In the genomic region with DNA sequence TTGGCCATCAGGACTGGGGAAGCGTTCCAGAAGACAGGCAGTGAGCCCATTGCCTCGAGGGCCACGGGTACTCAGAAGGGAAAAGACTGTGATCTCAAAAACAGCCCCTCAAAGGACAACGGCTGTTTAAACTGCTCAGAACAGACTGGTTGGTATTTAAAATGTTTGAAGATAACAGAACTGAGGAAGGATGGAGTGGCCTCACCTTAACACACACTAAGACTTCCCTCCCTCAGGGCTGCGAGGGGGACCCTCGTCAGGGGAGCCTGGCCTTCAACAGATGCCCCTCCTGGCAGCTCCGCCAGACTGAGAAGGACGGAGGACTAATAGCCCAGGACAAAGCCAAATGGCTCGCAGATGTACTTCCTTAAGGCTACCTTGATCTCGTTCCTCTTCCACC, we compare ENCODE assay signal across 13 cellular contexts. TPM values are rescaled to one million over a fixed set of nuclear protein-coding genes. Genes with fewer than 3 reads are reported as not detected.
A peak's percentile ranks its signal among the peaks of the same experiment; 100 is the strongest.
DNase-seq lines count a peak whose midpoint lies in the region; ATAC-seq and TF ChIP-seq lines count a peak whose summit lies in the region.
"Had no signal": no experiment of that assay in that cellular context is flagged by ENCODE, and none has a peak within 500 bp of the region (broad histone marks: within the 10 kb centered on the region; RNA-seq: fewer than 3 reads in every experiment).

No MANE protein-coding gene starts in this region.

- ATAC-seq in psoas muscle (no peak), lower lobe of right lung (no peak)
- ATAC-seq: pancreas had no signal

- no peak for DNase-seq in CD4-positive, alpha-beta memory T cell
- DNase-seq in esophagus squamous epithelium (lab: John Stamatoyannopoulos, UW) (no peak), psoas muscle (no peak), lower lobe of right lung (no peak), NAMALWA (ENCODE audit: low spot score) (no peak), amniotic stem cell (lab: John Stamatoyannopoulos, UW) (no peak), amygdala (lab: John Stamatoyannopoulos, UW) (no peak)
- DNase-seq: hippocampal formation, NCI-H2081, NCI-H524 treated with DMSO at 0.1 percent for 48 hours, pancreas, SHP77 treated with DMSO at 0.1 percent for 48 hours had no signal

- no peak overlapping the region for H2AFZ ChIP-seq in OCI-LY1 (ENCODE audit: low read length)

- H3K4me3 Mint-ChIP-seq in CD4-positive, alpha-beta memory T cell: peak overlapping the region; percentile 9 to 97 (median 91)

- no peaks in the 10 kb centered on the region for H4K20me1 ChIP-seq in OCI-LY1 (ENCODE audit: insufficient read depth, low read length)

- H3K9me3 Mint-ChIP-seq in CD4-positive, alpha-beta memory T cell: no peaks in the 10 kb centered on the region

- H3K4me3 ChIP-seq in CD4-positive, alpha-beta memory T cell (ENCODE audit: low read length in 2 of 2): no peak overlapping the region
- no peak overlapping the region for H3K4me3 ChIP-seq in OCI-LY1 (ENCODE audit: low read depth, low read length, poor library complexity, severe bottlenecking)
- H3K4me3 ChIP-seq in esophagus squamous epithelium: no peak overlapping the region
- H3K4me3 ChIP-seq in psoas muscle: peak overlapping the region; percentile 12
- no peak overlapping the region for H3K4me3 ChIP-seq in lower lobe of right lung
- H3K4me3 ChIP-seq: pancreas had no signal

- 70 to 77% methylated on average over 10 of the region's 10 CpGs for WGBS in esophagus squamous epithelium, 2 donors
- 64 to 75% (median 69%) methylated on average over 10 of the region's 10 CpGs for WGBS in psoas muscle, 3 donors

- no peak overlapping the region for H3K27ac ChIP-seq in CD4-positive, alpha-beta memory T cell (ENCODE audit: low read depth, low read length)
- no peak overlapping the region for H3K27ac ChIP-seq in OCI-LY1 (ENCODE audit: low read depth, low read length, poor library complexity, severe bottlenecking)
- H3K27ac ChIP-seq in esophagus squamous epithelium: peak overlapping the region in 3 of 4 donors; percentile 20 to 86 (median 51)
- peak overlapping the region; percentile 89 for H3K27ac ChIP-seq in psoas muscle
- H3K27ac ChIP-seq in lower lobe of right lung: no peak overlapping the region

- peaks cover 22% of the 10 kb centered on the region; the same call in 1 of the 2 replicates for H3K79me2 ChIP-seq in OCI-LY1 (ENCODE audit: insufficient read depth, low read length)

- peaks cover 56 to 79% (median 69%) of the 10 kb centered on the region in 4 donors for H3K4me1 Mint-ChIP-seq in CD4-positive, alpha-beta memory T cell

- peaks cover 70% of the 10 kb centered on the region for H3K4me1 ChIP-seq in CD4-positive, alpha-beta memory T cell (ENCODE audit: insufficient read depth, low read length)
- H3K4me1 ChIP-seq in OCI-LY1 (ENCODE audit: insufficient read depth, low read length, severe bottlenecking) (peaks cover 64% of the 10 kb centered on the region), esophagus squamous epithelium (peaks cover 17 to 75% (median 27%) of the 10 kb centered on the region in 3 donors), psoas muscle (peaks cover 46% of the 10 kb centered on the region), lower lobe of right lung (peaks cover 74% of the 10 kb centered on the region)

- peaks cover 3 to 15% of the 10 kb centered on the region in 2 donors for H3K36me3 Mint-ChIP-seq in CD4-positive, alpha-beta memory T cell

- CTCF ChIA-PET in CD4-positive, alpha-beta memory T cell (lab: Charles Lee; ENCODE audit: partially characterized antibody): interaction anchor here (1.6 to 2.9 kb wide), 3 partner anchors 15 to 50 kb away, joined by 4 to 16 read pairs (median 11); no protein-coding TSS in a partner anchor

- POLR2A ChIA-PET in CD4-positive, alpha-beta memory T cell (lab: Charles Lee; ENCODE audit: partially characterized antibody): interaction anchor here (1.5 to 4.3 kb wide), 2 partner anchors 8 to 151 kb away, joined by 7 to 25 read pairs; a partner anchor contains a TSS

- no peaks in the 10 kb centered on the region for H3K27me3 ChIP-seq in CD4-positive, alpha-beta memory T cell (ENCODE audit: insufficient read depth, low read length)
- no peaks in the 10 kb centered on the region for H3K27me3 ChIP-seq in OCI-LY1 (ENCODE audit: insufficient read depth, low read length)
- no peaks in the 10 kb centered on the region for H3K27me3 ChIP-seq in esophagus squamous epithelium
- H3K27me3 ChIP-seq in psoas muscle (ENCODE audit: insufficient read depth in 3 of 3, low read length in 2 of 3): no peaks in the 10 kb centered on the region
- H3K27me3 ChIP-seq in lower lobe of right lung (ENCODE audit: low read depth): no peaks in the 10 kb centered on the region
- H3K27me3 ChIP-seq: pancreas had no signal

- no peaks in the 10 kb centered on the region for H3K9me2 ChIP-seq in OCI-LY1 (ENCODE audit: low read depth, low read length)

- H3K27ac Mint-ChIP-seq in CD4-positive, alpha-beta memory T cell: peak overlapping the region; percentile 51 to 97 (median 91)

- TF ChIP-seq CTCF in OCI-LY1 (IDR thresholded peaks at IDR 0.05; ENCODE audit: low read length): no peak
- no peak for TF ChIP-seq CTCF in esophagus squamous epithelium (IDR thresholded peaks at IDR 0.05)
- TF ChIP-seq CTCF in psoas muscle (IDR thresholded peaks at IDR 0.05): no peak
- TF ChIP-seq CTCF in lower lobe of right lung (IDR thresholded peaks at IDR 0.05): no peak

- H3K36me3 ChIP-seq in CD4-positive, alpha-beta memory T cell (ENCODE audit: insufficient read depth, low read length): no peaks in the 10 kb centered on the region
- peaks cover 9% of the 10 kb centered on the region; the same call in 1 of the 2 replicates for H3K36me3 ChIP-seq in OCI-LY1 (ENCODE audit: insufficient read depth, low read length)
- no peaks in the 10 kb centered on the region for H3K36me3 ChIP-seq in esophagus squamous epithelium
- H3K36me3 ChIP-seq in psoas muscle (ENCODE audit: insufficient read depth in 1 of 2, low read depth in 1 of 2): no peaks in the 10 kb centered on the region
- no peaks in the 10 kb centered on the region for H3K36me3 ChIP-seq in lower lobe of right lung
- H3K36me3 ChIP-seq: pancreas had no signal

- H3K9ac ChIP-seq in OCI-LY1 (ENCODE audit: low read length): no peak overlapping the region

- H3F3A ChIP-seq in OCI-LY1 (ENCODE audit: insufficient read depth, low read length): no peaks in the 10 kb centered on the region

- no peak for TF ChIP-seq POLR2A in esophagus squamous epithelium (IDR thresholded peaks at IDR 0.05)

- H3K4me2 ChIP-seq in OCI-LY1 (ENCODE audit: low read length): peak overlapping the region; percentile 100; the same call in 1 of the 2 replicates

- intact Hi-C loops in CD4-positive, alpha-beta memory T cell (cut with micrococcal nuclease): loop anchor here (5.0 kb wide), 1 partner anchor 47 kb away; no protein-coding TSS in a partner anchor
- intact Hi-C loops in esophagus squamous epithelium (cut with DNase I): no loop called here
- intact Hi-C loops in psoas muscle (cut with DNase I): loop anchor here in 1 of 2 donors (5.0 kb wide), 1 partner anchor 42 kb away; no protein-coding TSS in a partner anchor
- intact Hi-C loops in lower lobe of right lung (cut with DNase I): no loop called here

- no peaks in the 10 kb centered on the region for H3K27me3 Mint-ChIP-seq in CD4-positive, alpha-beta memory T cell

- no peaks in the 10 kb centered on the region for H3K9me3 ChIP-seq in CD4-positive, alpha-beta memory T cell (ENCODE audit: control insufficient read depth in 1 of 2, low read length in 2 of 2)
- H3K9me3 ChIP-seq in OCI-LY1 (ENCODE audit: low read length): no peaks in the 10 kb centered on the region
- no peaks in the 10 kb centered on the region for H3K9me3 ChIP-seq in esophagus squamous epithelium
- no peaks in the 10 kb centered on the region for H3K9me3 ChIP-seq in psoas muscle
- H3K9me3 ChIP-seq in lower lobe of right lung: no peaks in the 10 kb centered on the region
- H3K9me3 ChIP-seq: pancreas had no signal

RNA-seq across cellular contexts. Expression of a gene that starts 2.6 kb away (rescaled TPM):
- total RNA-seq in CD4-positive, alpha-beta memory T cell: 10 to 100 TPM; 54.9 to 58.6 TPM
- 1 to 10 TPM; 7.7 to 9.0 TPM for polyA plus RNA-seq in CD4-positive, alpha-beta memory T cell
- 10 to 100 TPM in 3 of 4 donors, 1 to 10 TPM in 1; 7.0 to 14.7 (median 12.4) TPM for total RNA-seq in esophagus squamous epithelium
- total RNA-seq in psoas muscle: 10 to 100 TPM in 3 of 4 donors, 1 to 10 TPM in 1; 7.1 to 12.9 (median 11.3) TPM
- polyA plus RNA-seq in psoas muscle: 10 to 100 TPM in 1 of 3 donors, 1 to 10 TPM in 2; 3.5 to 22.3 (median 5.6) TPM
- 42.4 TPM for total RNA-seq in lower lobe of right lung

RNA-seq across cellular contexts. Expression of a gene that starts 59.9 kb away (rescaled TPM):
- 1 to 10 TPM; 1.6 to 3.3 TPM for total RNA-seq in CD4-positive, alpha-beta memory T cell
- not detected for polyA plus RNA-seq in CD4-positive, alpha-beta memory T cell
- total RNA-seq in esophagus squamous epithelium (10 to 100 TPM in 1 of 4 donors, 1 to 10 TPM in 2, not detected in 1; 4.2 to 15.7 (median 5.7) TPM), psoas muscle (1,000 to 10,000 TPM in 2 of 4 donors, 100 to 1,000 TPM in 2; 138 to 1,165 (median 841) TPM), lower lobe of right lung (7.3 TPM)
- polyA plus RNA-seq in psoas muscle: 1,000 to 10,000 TPM in 1 of 3 donors, 100 to 1,000 TPM in 1, 10 to 100 TPM in 1; 91.1 to 1,241 (median 578) TPM

Comparison
In these comparisons a context has a peak if more than half of its experiments do, and no peak if none do; other contexts are left out.
1. H3K27ac ChIP-seq: peak in esophagus squamous epithelium (3 of 4) and psoas muscle (single experiment); none in CD4-positive, alpha-beta memory T cell (single experiment), OCI-LY1 (single experiment) and lower lobe of right lung (single experiment).
2. RNA of a gene that starts 59.9 kb away (total RNA-seq): 138 to 1,165 TPM in psoas muscle; 7.3 TPM in lower lobe of right lung (single experiment), 4.2 to 15.7 TPM in esophagus squamous epithelium and 1.6 to 3.3 TPM in CD4-positive, alpha-beta memory T cell; every median in the first group is over 4 times any median in the second.